In the genomic region with DNA sequence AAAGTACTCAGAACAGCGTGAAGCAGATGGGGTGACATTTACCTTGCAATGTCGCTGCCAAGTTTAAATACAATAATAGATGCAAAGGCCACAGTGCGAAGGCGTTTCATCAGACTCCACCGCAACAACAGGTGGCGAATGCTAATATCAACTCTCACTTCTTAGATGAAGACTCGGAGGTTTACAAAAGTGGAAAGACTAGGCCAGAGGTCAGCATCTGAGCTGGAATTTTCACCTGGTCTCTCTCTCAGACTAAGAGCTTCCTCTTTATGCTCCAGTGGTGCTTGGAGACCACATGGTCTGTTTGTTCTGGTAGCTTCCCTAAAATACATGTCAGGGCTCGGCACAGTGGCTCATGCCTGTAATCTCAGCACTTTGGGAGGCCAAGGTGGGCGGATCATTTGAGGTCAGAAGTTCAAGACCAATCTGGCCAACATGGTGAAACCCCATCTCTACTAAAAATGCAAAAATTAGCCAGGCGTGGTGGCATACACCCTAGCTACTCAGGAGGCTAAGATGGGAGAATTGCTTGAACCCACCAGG, we compare ENCODE assay signal across 11 cellular contexts.
DNase-seq lines count a peak whose midpoint lies in the region; ATAC-seq and TF ChIP-seq lines count a peak whose summit lies in the region.
"Had no signal": no experiment of that assay in that cellular context is flagged by ENCODE, and none has a peak within 500 bp of the region (broad histone marks: within the 10 kb centered on the region; RNA-seq: fewer than 3 reads in every experiment).

No MANE protein-coding gene starts in this region.

- no peaks in the 10 kb centered on the region for H3K36me3 ChIP-seq in transverse colon
- H3K36me3 ChIP-seq: BE2C had no signal

- no peaks in the 10 kb centered on the region for H3K9me3 Mint-ChIP-seq in activated naive CD8-positive, alpha-beta T cell treated with anti-CD3 and anti-CD28 coated beads, Interleukin-2, amount 10 ng/mL, durations not matched to agents 7 days and 5 days
- no peaks in the 10 kb centered on the region for H3K9me3 Mint-ChIP-seq in activated naive CD8-positive, alpha-beta T cell treated with anti-CD3 and anti-CD28 coated beads for 36 hours
- H3K9me3 Mint-ChIP-seq: activated T-helper 17 cell treated with anti-CD3 and anti-CD28 coated beads, Interleukin-2, amount 50 U/mL, for 72 hours had no signal

- TF ChIP-seq EP300 in transverse colon (IDR thresholded peaks at IDR 0.05; ENCODE audit: low read depth), result no peak

- H3K9me3 ChIP-seq in transverse colon, result no peaks in the 10 kb centered on the region
- H3K9me3 ChIP-seq: BE2C had no signal

- H3K27ac ChIP-seq in transverse colon, result peak overlapping the region; percentile 76 to 88 (median 86)

- 44 to 48% methylated on average over 7 to 10 of the region's 10 CpGs for WGBS in transverse colon (ENCODE audit: low coverage in 1 of 2), 2 donors

- H3K27me3 ChIP-seq in transverse colon, result no peaks in the 10 kb centered on the region
- H3K27me3 ChIP-seq: BE2C had no signal

- no peak overlapping the region for H3K4me3 ChIP-seq in transverse colon

- peak overlapping the region; percentile 51 for H3K27ac Mint-ChIP-seq in activated naive CD8-positive, alpha-beta T cell treated with anti-CD3 and anti-CD28 coated beads, Interleukin-2, amount 10 ng/mL, durations not matched to agents 7 days and 5 days
- H3K27ac Mint-ChIP-seq in activated naive CD8-positive, alpha-beta T cell treated with anti-CD3 and anti-CD28 coated beads for 36 hours, result no peak overlapping the region
- H3K27ac Mint-ChIP-seq: activated T-helper 17 cell treated with anti-CD3 and anti-CD28 coated beads, Interleukin-2, amount 50 U/mL, for 72 hours had no signal

- H3K4me1 ChIP-seq in transverse colon, result peaks cover 29 to 57% (median 46%) of the 10 kb centered on the region in 4 donors

- TF ChIP-seq CTCF in transverse colon (IDR thresholded peaks at IDR 0.05), result no peak

- H3K4me3 Mint-ChIP-seq in activated naive CD8-positive, alpha-beta T cell treated with anti-CD3 and anti-CD28 coated beads, Interleukin-2, amount 10 ng/mL, durations not matched to agents 7 days and 5 days, result no peak overlapping the region
- H3K4me3 Mint-ChIP-seq in activated naive CD8-positive, alpha-beta T cell treated with anti-CD3 and anti-CD28 coated beads for 36 hours, result no peak overlapping the region
- H3K4me3 Mint-ChIP-seq: activated T-helper 17 cell treated with anti-CD3 and anti-CD28 coated beads, Interleukin-2, amount 50 U/mL, for 72 hours had no signal

- intact Hi-C loops in transverse colon (cut with DNase I; ENCODE audit: low total_unique reads), result loop anchor here (10.0 kb wide), 1 partner anchor 163 kb away; no protein-coding TSS in a partner anchor

- no peak for DNase-seq in activated naive CD8-positive, alpha-beta T cell treated with anti-CD3 and anti-CD28 coated beads, Interleukin-2, amount 10 ng/mL, durations not matched to agents 7 days and 5 days
- DNase-seq in activated naive CD8-positive, alpha-beta T cell treated with anti-CD3 and anti-CD28 coated beads for 36 hours, result no peak
- DNase-seq in NOMO-1 (lab: John Stamatoyannopoulos, UW; ENCODE audit: unreplicated experiment in 2 of 2), result peak; percentile 37 to 82
- peak; percentile 55 for DNase-seq in transverse colon
- DNase-seq in hepatic stellate cell (ENCODE audit: low spot score), result no peak
- no peak for DNase-seq in AG20443 (ENCODE audit: low spot score)
- DNase-seq in activated CD4-positive, alpha-beta T cell treated with anti-CD3 and anti-CD28 coated beads for 48 hours, result no peak
- DNase-seq: BE2C, hypothalamus had no signal

- H3K36me3 Mint-ChIP-seq in activated naive CD8-positive, alpha-beta T cell treated with anti-CD3 and anti-CD28 coated beads, Interleukin-2, amount 10 ng/mL, durations not matched to agents 7 days and 5 days, result peaks cover 24% of the 10 kb centered on the region
- peaks cover 2% of the 10 kb centered on the region for H3K36me3 Mint-ChIP-seq in activated naive CD8-positive, alpha-beta T cell treated with anti-CD3 and anti-CD28 coated beads for 36 hours

- H3K27me3 Mint-ChIP-seq in activated naive CD8-positive, alpha-beta T cell treated with anti-CD3 and anti-CD28 coated beads, Interleukin-2, amount 10 ng/mL, durations not matched to agents 7 days and 5 days, result no peaks in the 10 kb centered on the region
- no peaks in the 10 kb centered on the region for H3K27me3 Mint-ChIP-seq in activated naive CD8-positive, alpha-beta T cell treated with anti-CD3 and anti-CD28 coated beads for 36 hours
- H3K27me3 Mint-ChIP-seq: activated T-helper 17 cell treated with anti-CD3 and anti-CD28 coated beads, Interleukin-2, amount 50 U/mL, for 72 hours had no signal

- POLR2A ChIA-PET in activated naive CD8-positive, alpha-beta T cell treated with anti-CD3 and anti-CD28 coated beads, Interleukin-2, amount 10 ng/mL, durations not matched to agents 7 days and 5 days (lab: Charles Lee), result interaction anchor here (0.7 to 1.2 kb wide), 2 partner anchors 8 to 147 kb away, joined by 3 read pairs; no protein-coding TSS in a partner anchor

- ATAC-seq in activated naive CD8-positive, alpha-beta T cell treated with anti-CD3 and anti-CD28 coated beads, Interleukin-2, amount 10 ng/mL, durations not matched to agents 7 days and 5 days (ENCODE audit: low read depth), result no peak
- peak; percentile 82 for ATAC-seq in HG02885 (IDR thresholded peaks at IDR 0.05; ENCODE audit: poor library complexity, unreplicated experiment)
- ATAC-seq: activated T-helper 17 cell treated with anti-CD3 and anti-CD28 coated beads, Interleukin-2, amount 50 U/mL, for 72 hours had no signal

- no peak for TF ChIP-seq POLR2A in transverse colon (IDR thresholded peaks at IDR 0.05)

- in situ Hi-C loops in transverse colon (cut with MboI; ENCODE audit: low pct_ligation_motif_present in 1 of 4, low pct_unique_long_range_greater_than_20kb in 1 of 4, low sequenced_read_pairs in 3 of 4), result no loop called here

- H3K4me1 Mint-ChIP-seq in activated naive CD8-positive, alpha-beta T cell treated with anti-CD3 and anti-CD28 coated beads, Interleukin-2, amount 10 ng/mL, durations not matched to agents 7 days and 5 days, result peaks cover 61% of the 10 kb centered on the region
- peaks cover 34% of the 10 kb centered on the region for H3K4me1 Mint-ChIP-seq in activated naive CD8-positive, alpha-beta T cell treated with anti-CD3 and anti-CD28 coated beads for 36 hours

Comparison
In these comparisons a context has a peak if more than half of its experiments do, and no peak if none do; other contexts are left out.
1. DNase-seq: peak in NOMO-1 (2 of 2) and transverse colon (single experiment); none in activated naive CD8-positive, alpha-beta T cell treated with anti-CD3 and anti-CD28 coated beads, Interleukin-2, amount 10 ng/mL, durations not matched to agents 7 days and 5 days (single experiment), activated naive CD8-positive, alpha-beta T cell treated with anti-CD3 and anti-CD28 coated beads for 36 hours (single experiment), hepatic stellate cell (single experiment), AG20443 (single experiment) and activated CD4-positive, alpha-beta T cell treated with anti-CD3 and anti-CD28 coated beads for 48 hours (single experiment).